Comparison of ENCODE assay signal across 8 cellular contexts in genomic region chr2:207166349-207167128, GRCh38. TPM values are rescaled to one million over a fixed set of nuclear protein-coding genes. Genes with fewer than 3 reads are reported as not detected.
A peak's percentile ranks its signal among the peaks of the same experiment; 100 is the strongest.
DNase-seq lines count a peak whose midpoint lies in the region; ATAC-seq and TF ChIP-seq lines count a peak whose summit lies in the region.

No MANE protein-coding gene starts in this region.

- H3K27me3 ChIP-seq in endocrine pancreas (ENCODE audit: control insufficient read depth, insufficient read depth, low read length): no peaks in the 10 kb centered on the region
- H3K27me3 ChIP-seq in mesenchymal stem cell (ENCODE audit: control insufficient read depth in 1 of 2, insufficient read depth in 1 of 2, low read length in 2 of 2): no peaks in the 10 kb centered on the region

- peak overlapping the region; percentile 92 for H3K4me2 ChIP-seq in mesenchymal stem cell (ENCODE audit: low read length, poor library complexity, severe bottlenecking)

- H3K36me3 ChIP-seq in endocrine pancreas (ENCODE audit: control insufficient read depth, insufficient read depth, low read length) (no peaks in the 10 kb centered on the region), mesenchymal stem cell (ENCODE audit: control insufficient read depth in 1 of 2, insufficient read depth in 2 of 2, low read depth in 1 of 2, low read length in 2 of 2) (no peaks in the 10 kb centered on the region)

- CTCF ChIA-PET in activated CD8-positive, alpha-beta memory T cell treated with anti-CD3 and anti-CD28 coated beads, Interleukin-2, amount 10 ng/mL, durations not matched to agents 7 days and 5 days (lab: Charles Lee): interaction anchor here (1.0 to 3.9 kb wide), 3 partner anchors 24 to 306 kb away, joined by 3 to 20 read pairs (median 4); no protein-coding TSS in a partner anchor

- peak overlapping the region; percentile 65 for H3K4me3 ChIP-seq in endocrine pancreas (ENCODE audit: control insufficient read depth, insufficient read depth, low read length)
- peak overlapping the region; percentile 81 to 85 for H3K4me3 ChIP-seq in mesenchymal stem cell (ENCODE audit: insufficient read depth in 1 of 2, low read depth in 1 of 2, low read length in 2 of 2)

- H3K79me1 ChIP-seq in mesenchymal stem cell (replicated peaks; ENCODE audit: low read length, poor library complexity, severe bottlenecking): peaks cover 1% of the 10 kb centered on the region

- peak overlapping the region; percentile 100 for H2BK5ac ChIP-seq in mesenchymal stem cell (ENCODE audit: low read depth, low read length, poor library complexity, severe bottlenecking)

- under 1% methylated on average over 76 of the region's 89 CpGs for WGBS in mesenchymal stem cell

- H3K4me1 ChIP-seq in endocrine pancreas (ENCODE audit: control insufficient read depth, insufficient read depth, low read length) (no peaks in the 10 kb centered on the region), mesenchymal stem cell (ENCODE audit: control insufficient read depth, insufficient read depth, low read depth, low read length) (peaks cover 2% of the 10 kb centered on the region)

- H3K23ac ChIP-seq in mesenchymal stem cell (ENCODE audit: low read length in 2 of 2): peak overlapping the region in 1 of 2 experiments; percentile 98

- peak overlapping the region; percentile 98 for H3K9ac ChIP-seq in endocrine pancreas (ENCODE audit: control insufficient read depth, insufficient read depth, low read length)
- peak overlapping the region; percentile 98 for H3K9ac ChIP-seq in mesenchymal stem cell (ENCODE audit: low read length)

- peak overlapping the region; percentile 100 for H2BK120ac ChIP-seq in mesenchymal stem cell (ENCODE audit: low read depth, low read length)

- peak; percentile 97 for TF ChIP-seq POLR2A in GM19193 (IDR thresholded peaks at IDR 0.05; ENCODE audit: extremely low read depth, insufficient read depth, insufficient read length)

- H2AK5ac ChIP-seq in mesenchymal stem cell (ENCODE audit: low read length, severe bottlenecking): peak overlapping the region; percentile 99

- peak overlapping the region; percentile 96 for H3K27ac ChIP-seq in mesenchymal stem cell (ENCODE audit: low read length, poor library complexity, severe bottlenecking)

- peak overlapping the region; percentile 99 for H4K91ac ChIP-seq in mesenchymal stem cell (ENCODE audit: low read length)

- peak; percentile 46 for ATAC-seq in HG03280 (IDR thresholded peaks at IDR 0.05; ENCODE audit: unreplicated experiment)
- peak; percentile 54 for ATAC-seq in activated CD8-positive, alpha-beta memory T cell treated with anti-CD3 and anti-CD28 coated beads, Interleukin-2, amount 10 ng/mL, durations not matched to agents 7 days and 5 days

- H3K18ac ChIP-seq in mesenchymal stem cell (ENCODE audit: low read depth in 1 of 2, low read length in 2 of 2): peak overlapping the region; percentile 99 to 100

- H3K4me3 Mint-ChIP-seq in activated CD8-positive, alpha-beta memory T cell treated with anti-CD3 and anti-CD28 coated beads, Interleukin-2, amount 10 ng/mL, durations not matched to agents 7 days and 5 days: peak overlapping the region; percentile 78

- peaks cover 66% of the 10 kb centered on the region for H3K27me3 Mint-ChIP-seq in activated CD8-positive, alpha-beta memory T cell treated with anti-CD3 and anti-CD28 coated beads, Interleukin-2, amount 10 ng/mL, durations not matched to agents 7 days and 5 days

- no peaks in the 10 kb centered on the region for H3K9me3 Mint-ChIP-seq in activated CD8-positive, alpha-beta memory T cell treated with anti-CD3 and anti-CD28 coated beads, Interleukin-2, amount 10 ng/mL, durations not matched to agents 7 days and 5 days (ENCODE audit: low read depth)

- H3K4ac ChIP-seq in mesenchymal stem cell (ENCODE audit: low read depth in 1 of 2, low read length in 2 of 2): peak overlapping the region; percentile 98 to 100

- H3K27ac Mint-ChIP-seq in activated CD8-positive, alpha-beta memory T cell treated with anti-CD3 and anti-CD28 coated beads, Interleukin-2, amount 10 ng/mL, durations not matched to agents 7 days and 5 days: peak overlapping the region; percentile 81

- peak overlapping the region; percentile 82 for H2BK15ac ChIP-seq in mesenchymal stem cell (ENCODE audit: low read depth, poor library complexity, severe bottlenecking)

- peak; percentile 27 to 91 (median 82) for DNase-seq in C1 segment of cervical spinal cord (lab: John Stamatoyannopoulos, UW)
- DNase-seq in NCI-H748 (lab: John Stamatoyannopoulos, UW; ENCODE audit: unreplicated experiment): peak; percentile 91
- DNase-seq in activated CD8-positive, alpha-beta memory T cell treated with anti-CD3 and anti-CD28 coated beads, Interleukin-2, amount 10 ng/mL, durations not matched to agents 7 days and 5 days: peak; percentile 61
- peak; percentile 84 for DNase-seq in mesenchymal stem cell
- DNase-seq in stimulated activated CD8-positive, alpha-beta memory T cell treated with anti-CD3 and anti-CD28 coated beads, Interleukin-15, amount 100 ng/mL, for 48 hours (ENCODE audit: low read depth in 2 of 2): peak; percentile 46 to 48

- H3K9me3 ChIP-seq in endocrine pancreas (ENCODE audit: control insufficient read depth, low read length) (no peaks in the 10 kb centered on the region), mesenchymal stem cell (ENCODE audit: control insufficient read depth, low read length) (no peaks in the 10 kb centered on the region)

- H3K4me1 Mint-ChIP-seq in activated CD8-positive, alpha-beta memory T cell treated with anti-CD3 and anti-CD28 coated beads, Interleukin-2, amount 10 ng/mL, durations not matched to agents 7 days and 5 days: peaks cover 31% of the 10 kb centered on the region

- H3K14ac ChIP-seq in mesenchymal stem cell (ENCODE audit: low read length in 2 of 2): peak overlapping the region; percentile 92 to 98

- peak overlapping the region; percentile 34 to 85 for H2BK12ac ChIP-seq in mesenchymal stem cell (ENCODE audit: low read length in 2 of 2)

- no peaks in the 10 kb centered on the region for H3K36me3 Mint-ChIP-seq in activated CD8-positive, alpha-beta memory T cell treated with anti-CD3 and anti-CD28 coated beads, Interleukin-2, amount 10 ng/mL, durations not matched to agents 7 days and 5 days

- peak overlapping the region; percentile 95 for H4K8ac ChIP-seq in mesenchymal stem cell (ENCODE audit: low read length)

- no peak overlapping the region for H2AFZ ChIP-seq in mesenchymal stem cell (ENCODE audit: low read depth, low read length)

RNA-seq across cellular contexts. Expression of gene KLF7, which starts 0.8 kb away (rescaled TPM):
- total RNA-seq in activated CD8-positive, alpha-beta memory T cell treated with anti-CD3 and anti-CD28 coated beads, Interleukin-2, amount 10 ng/mL, durations not matched to agents 7 days and 5 days: 1 to 10 TPM; 4.7 to 6.8 TPM
- polyA plus RNA-seq in mesenchymal stem cell (2013, experiment 1 of 2): 31.0 TPM
- polyA plus RNA-seq in mesenchymal stem cell (2013, experiment 2 of 2): 28.9 TPM

Comparison
In these comparisons a context has a peak if more than half of its experiments do, and no peak if none do; other contexts are left out.
1. Peak in every context shown above with its lines: DNase-seq, ATAC-seq, H3K4me3 ChIP-seq and H3K27ac ChIP-seq.